In the genomic region with DNA sequence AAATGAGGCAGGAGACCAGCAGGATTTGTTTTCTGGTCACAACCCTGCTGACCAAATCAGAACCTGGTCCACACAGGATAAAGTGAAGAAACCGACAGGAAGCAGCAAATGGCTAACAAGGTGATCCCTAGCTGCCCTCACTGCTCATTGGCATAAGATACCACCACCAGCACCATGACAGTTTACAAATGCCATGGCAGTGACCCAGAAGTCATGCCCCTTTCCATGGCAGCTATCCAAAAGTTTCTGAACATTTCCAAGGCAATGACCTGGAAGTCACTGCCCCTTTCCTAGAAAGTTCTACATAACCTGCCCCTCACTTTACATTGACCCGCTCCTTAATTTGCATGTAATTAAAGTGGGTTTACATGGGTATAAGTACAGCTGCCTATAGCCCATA, we compare ENCODE assay signal across 2 cellular contexts.
TF ChIP-seq lines count a peak whose summit lies in the region.

No MANE protein-coding gene starts in this region.

TF ChIP-seq in liver, 16 proteins besides CTCF, POLR2A, EP300 and RAD21 (continued from another document):
- TF ChIP-seq RXRA (IDR thresholded peaks at IDR 0.05) (peak; percentile 99 to 100), YY1 (IDR thresholded peaks at IDR 0.05) (peak; percentile 61), FOXA2 (IDR thresholded peaks at IDR 0.05) (no peak), FOXA1 (IDR thresholded peaks at IDR 0.05) (no peak), GABPA (IDR thresholded peaks at IDR 0.05 in 1 of 2, conservative IDR thresholded peaks at IDR 0.05 in 1 of 2) (no peak), SP1 (IDR thresholded peaks at IDR 0.05) (peak; percentile 70)
- TF ChIP-seq, protein P1, sequence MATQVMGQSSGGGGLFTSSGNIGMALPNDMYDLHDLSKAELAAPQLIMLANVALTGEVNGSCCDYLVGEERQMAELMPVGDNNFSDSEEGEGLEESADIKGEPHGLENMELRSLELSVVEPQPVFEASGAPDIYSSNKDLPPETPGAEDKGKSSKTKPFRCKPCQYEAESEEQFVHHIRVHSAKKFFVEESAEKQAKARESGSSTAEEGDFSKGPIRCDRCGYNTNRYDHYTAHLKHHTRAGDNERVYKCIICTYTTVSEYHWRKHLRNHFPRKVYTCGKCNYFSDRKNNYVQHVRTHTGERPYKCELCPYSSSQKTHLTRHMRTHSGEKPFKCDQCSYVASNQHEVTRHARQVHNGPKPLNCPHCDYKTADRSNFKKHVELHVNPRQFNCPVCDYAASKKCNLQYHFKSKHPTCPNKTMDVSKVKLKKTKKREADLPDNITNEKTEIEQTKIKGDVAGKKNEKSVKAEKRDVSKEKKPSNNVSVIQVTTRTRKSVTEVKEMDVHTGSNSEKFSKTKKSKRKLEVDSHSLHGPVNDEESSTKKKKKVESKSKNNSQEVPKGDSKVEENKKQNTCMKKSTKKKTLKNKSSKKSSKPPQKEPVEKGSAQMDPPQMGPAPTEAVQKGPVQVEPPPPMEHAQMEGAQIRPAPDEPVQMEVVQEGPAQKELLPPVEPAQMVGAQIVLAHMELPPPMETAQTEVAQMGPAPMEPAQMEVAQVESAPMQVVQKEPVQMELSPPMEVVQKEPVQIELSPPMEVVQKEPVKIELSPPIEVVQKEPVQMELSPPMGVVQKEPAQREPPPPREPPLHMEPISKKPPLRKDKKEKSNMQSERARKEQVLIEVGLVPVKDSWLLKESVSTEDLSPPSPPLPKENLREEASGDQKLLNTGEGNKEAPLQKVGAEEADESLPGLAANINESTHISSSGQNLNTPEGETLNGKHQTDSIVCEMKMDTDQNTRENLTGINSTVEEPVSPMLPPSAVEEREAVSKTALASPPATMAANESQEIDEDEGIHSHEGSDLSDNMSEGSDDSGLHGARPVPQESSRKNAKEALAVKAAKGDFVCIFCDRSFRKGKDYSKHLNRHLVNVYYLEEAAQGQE (IDR thresholded peaks at IDR 0.05): peak; percentile 4

TF ChIP-seq in HepG2, 621 proteins besides CTCF, POLR2A, EP300 and RAD21 (continued from another document):
- no peak for TF ChIP-seq HNF4G (IDR thresholded peaks at IDR 0.05; ENCODE audit: borderline replicate concordance, low read depth, low read length)
- TF ChIP-seq HNF4G (CRISPR knock-in tag; IDR thresholded peaks at IDR 0.05; ENCODE audit: borderline replicate concordance, low read depth): no peak
- no peak for TF ChIP-seq ZNF180 (CRISPR knock-in tag; IDR thresholded peaks at IDR 0.05; ENCODE audit: borderline replicate concordance, low read depth)
- TF ChIP-seq NFYC (CRISPR knock-in tag; IDR thresholded peaks at IDR 0.05): no peak
- TF ChIP-seq HCFC1 (IDR thresholded peaks at IDR 0.05; ENCODE audit: low read depth, low read length): no peak
- no peak for TF ChIP-seq HNRNPLL (IDR thresholded peaks at IDR 0.05; ENCODE audit: low read depth, low read length, poor library complexity, severe bottlenecking)
- no peak for TF ChIP-seq HOXA5 (CRISPR knock-in tag; IDR thresholded peaks at IDR 0.05)
- TF ChIP-seq, protein P2, sequence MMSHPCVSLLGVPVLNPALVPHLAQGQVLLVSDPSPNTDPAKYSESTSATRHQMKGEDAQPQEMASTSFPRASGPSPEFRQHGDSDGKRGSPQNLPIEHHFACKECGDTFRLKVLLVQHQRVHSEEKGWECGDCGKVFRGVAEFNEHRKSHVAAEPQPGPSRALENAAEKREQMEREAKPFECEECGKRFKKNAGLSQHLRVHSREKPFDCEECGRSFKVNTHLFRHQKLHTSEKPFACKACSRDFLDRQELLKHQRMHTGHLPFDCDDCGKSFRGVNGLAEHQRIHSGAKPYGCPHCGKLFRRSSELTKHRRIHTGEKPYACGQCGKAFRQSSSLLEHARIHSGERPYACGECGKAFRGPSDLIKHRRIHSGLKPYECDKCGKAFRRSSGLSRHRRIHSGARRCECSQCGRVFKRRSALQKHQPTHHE (CRISPR knock-in tag; IDR thresholded peaks at IDR 0.05; ENCODE audit: borderline replicate concordance): no peak
- TF ChIP-seq NCOA2 (CRISPR knock-in tag; IDR thresholded peaks at IDR 0.05): no peak
- TF ChIP-seq ZNF10 (CRISPR knock-in tag; IDR thresholded peaks at IDR 0.05; ENCODE audit: borderline replicate concordance, low read depth): no peak
- TF ChIP-seq, protein P3, sequence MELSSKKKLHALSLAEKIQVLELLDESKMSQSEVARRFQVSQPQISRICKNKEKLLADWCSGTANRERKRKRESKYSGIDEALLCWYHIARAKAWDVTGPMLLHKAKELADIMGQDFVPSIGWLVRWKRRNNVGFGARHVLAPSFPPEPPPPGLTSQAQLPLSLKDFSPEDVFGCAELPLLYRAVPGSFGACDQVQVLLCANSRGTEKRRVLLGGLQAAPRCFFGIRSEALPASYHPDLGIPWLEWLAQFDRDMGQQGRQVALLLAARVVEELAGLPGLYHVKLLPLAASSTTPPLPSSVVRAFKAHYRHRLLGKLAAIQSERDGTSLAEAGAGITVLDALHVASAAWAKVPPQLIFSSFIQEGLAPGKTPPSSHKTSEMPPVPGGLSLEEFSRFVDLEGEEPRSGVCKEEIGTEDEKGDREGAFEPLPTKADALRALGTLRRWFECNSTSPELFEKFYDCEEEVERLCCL (CRISPR knock-in tag; IDR thresholded peaks at IDR 0.05; ENCODE audit: borderline replicate concordance): no peak
- no peak for TF ChIP-seq ZNF207 (IDR thresholded peaks at IDR 0.05; ENCODE audit: borderline replicate concordance)
- TF ChIP-seq CEBPG (CRISPR knock-in tag; IDR thresholded peaks at IDR 0.05): no peak
- TF ChIP-seq RFXANK (CRISPR knock-in tag; IDR thresholded peaks at IDR 0.05): no peak
